ENCODE assay signal across 34 cellular contexts in genomic region chr9:15882328-15882727, GRCh38.
"Had no signal": no experiment of that assay in that cellular context is flagged by ENCODE, and none has a peak within 500 bp of the region (broad histone marks: within the 10 kb centered on the region; RNA-seq: fewer than 3 reads in every experiment).

No MANE protein-coding gene starts in this region.

- H3K4me1 Mint-ChIP-seq: activated B cell treated with CpG ODN at 0.5 μM for 24 hours; activated CD4-positive, alpha-beta T cell treated with anti-CD3 and anti-CD28 coated beads for 36 hours; activated naive CD8-positive, alpha-beta T cell treated with anti-CD3 and anti-CD28 coated beads for 36 hours; activated T-helper 17 cell treated with anti-CD3 and anti-CD28 coated beads, Interleukin-2, amount 50 U/mL, for 72 hours had no signal

- H3K27me3 ChIP-seq: adrenal gland, ascending aorta had no signal

- H3K4me1 ChIP-seq: adrenal gland, ascending aorta had no signal

- H3K36me3 Mint-ChIP-seq: activated CD4-positive, alpha-beta memory T cell treated with anti-CD3 and anti-CD28 coated beads for 36 hours; activated naive CD4-positive, alpha-beta T cell treated with anti-CD3 and anti-CD28 coated beads, Interleukin-2, amount 50 U/mL, for 72 hours had no signal

- H3K36me3 ChIP-seq: adrenal gland, ascending aorta had no signal

- H3K27ac Mint-ChIP-seq: activated B cell treated with CpG ODN at 0.5 μM for 24 hours; activated CD4-positive, alpha-beta memory T cell treated with anti-CD3 and anti-CD28 coated beads for 36 hours; activated CD4-positive, alpha-beta T cell treated with anti-CD3 and anti-CD28 coated beads for 36 hours; activated CD8-positive, alpha-beta T cell treated with anti-CD3 and anti-CD28 coated beads for 36 hours; activated naive CD4-positive, alpha-beta T cell treated with anti-CD3 and anti-CD28 coated beads for 36 hours; activated naive CD4-positive, alpha-beta T cell treated with anti-CD3 and anti-CD28 coated beads, Interleukin-2, amount 50 U/mL, for 72 hours; activated naive CD8-positive, alpha-beta T cell treated with anti-CD3 and anti-CD28 coated beads for 36 hours; activated T-cell treated with anti-CD3 and anti-CD28 coated beads, Interleukin-2, amount 50 U/mL, for 72 hours; activated T-helper 1 cell treated with anti-CD3 and anti-CD28 coated beads, Interleukin-12 subunit alpha, Interleukin-12 subunit beta, Interleukin-2, Interleukin-4 antibody, amounts not matched to agents 30 ng/mL and 10 ng/mL and 1 ng/mL, durations not matched to agents 14 hours and 24 hours and 36 hours; activated T-helper 17 cell treated with anti-CD3 and anti-CD28 coated beads, Interleukin-2, amount 50 U/mL, for 72 hours; brain; T-helper 1 cell treated with Interleukin-12 subunit alpha and Interleukin-12 subunit beta and Interleukin-4 antibody, amounts not matched to agents 30 μg/mL and 1 μg/mL, for 36 hours; T-helper 2 cell treated with Interferon-gamma antibody and Interleukin-4, amounts not matched to agents 5 μg/mL and 100 μg/mL, for 36 hours had no signal

- H3K9me3 ChIP-seq: adrenal gland, ascending aorta had no signal

- H3K4me3 ChIP-seq: adrenal gland, ascending aorta had no signal

- H3K27ac ChIP-seq: adrenal gland, ascending aorta, VCaP had no signal

- ATAC-seq: activated CD4-positive, alpha-beta T cell treated with anti-CD3 and anti-CD28 coated beads for 36 hours; activated CD8-positive, alpha-beta T cell treated with anti-CD3 and anti-CD28 coated beads for 36 hours; activated naive CD4-positive, alpha-beta T cell treated with anti-CD3 and anti-CD28 coated beads, Interleukin-2, amount 50 U/mL, for 72 hours; activated T-cell treated with anti-CD3 and anti-CD28 coated beads, Interleukin-2, amount 50 U/mL, for 4 hours; activated T-cell treated with anti-CD3 and anti-CD28 coated beads, Interleukin-2, amount 50 U/mL, for 72 hours; activated T-helper 17 cell treated with anti-CD3 and anti-CD28 coated beads, Interleukin-2, amount 50 U/mL, for 72 hours had no signal

- H3K27me3 Mint-ChIP-seq: activated B cell treated with CpG ODN at 0.5 μM for 24 hours; activated CD4-positive, alpha-beta memory T cell treated with anti-CD3 and anti-CD28 coated beads for 36 hours; activated CD4-positive, alpha-beta T cell treated with anti-CD3 and anti-CD28 coated beads for 36 hours; activated CD8-positive, alpha-beta T cell treated with anti-CD3 and anti-CD28 coated beads for 36 hours; activated naive CD8-positive, alpha-beta T cell treated with anti-CD3 and anti-CD28 coated beads for 36 hours; activated T-helper 17 cell treated with anti-CD3 and anti-CD28 coated beads, Interleukin-2, amount 50 U/mL, for 72 hours; brain had no signal

- DNase-seq: activated B cell treated with CpG ODN at 0.5 μM for 24 hours; activated CD4-positive, alpha-beta memory T cell treated with anti-CD3 and anti-CD28 coated beads for 36 hours; activated CD4-positive, alpha-beta T cell treated with anti-CD3 and anti-CD28 coated beads for 36 hours; activated CD4-positive, alpha-beta T cell treated with anti-CD3 and anti-CD28 coated beads for 48 hours; activated CD4-positive, alpha-beta T cell treated with anti-CD3 and anti-CD28 coated beads, Interleukin-2, amount 50 U/mL, for 1 hour; activated CD4-positive, alpha-beta T cell treated with anti-CD3 and anti-CD28 coated beads, Interleukin-2, amount 50 U/mL, for 4 hours; activated CD4-positive, CD25-positive, alpha-beta regulatory T cell treated with anti-CD3 and anti-CD28 coated beads, Interleukin-2, amount 50 U/mL, for 72 hours; activated CD8-positive, alpha-beta memory T cell treated with anti-CD3 and anti-CD28 coated beads, Interleukin-2, amount 50 U/mL, for 4 hours; activated CD8-positive, alpha-beta T cell treated with anti-CD3 and anti-CD28 coated beads for 36 hours; activated effector memory CD4-positive, alpha-beta T cell treated with anti-CD3 and anti-CD28 coated beads, Interleukin-2, amount 50 U/mL, for 16 hours; activated gamma-delta T cell treated with Interleukin-2 at 50 U/mL for 16 hours; activated naive CD4-positive, alpha-beta T cell; activated naive CD4-positive, alpha-beta T cell treated with anti-CD3 and anti-CD28 coated beads for 36 hours; activated naive CD4-positive, alpha-beta T cell treated with anti-CD3 and anti-CD28 coated beads, Interleukin-2, amount 50 U/mL, for 16 hours; activated naive CD8-positive, alpha-beta T cell treated with anti-CD3 and anti-CD28 coated beads for 36 hours; activated T-cell treated with anti-CD3 and anti-CD28 coated beads for 4 hours; activated T-cell treated with anti-CD3 and anti-CD28 coated beads, Interleukin-2, amount 50 U/mL, for 1 hour; activated T-cell treated with anti-CD3 and anti-CD28 coated beads, Interleukin-2, amount 50 U/mL, for 4 hours; activated T-cell treated with anti-CD3 and anti-CD28 coated beads, Interleukin-2, amount 50 U/mL, for 72 hours; adrenal gland; amygdala; anterior cingulate cortex; central memory CD4-positive, alpha-beta T cell; T-helper 1 cell; T-helper 2 cell; T-helper 9 cell had no signal

- H3K9me3 Mint-ChIP-seq: activated B cell treated with CpG ODN at 0.5 μM for 24 hours; activated CD4-positive, alpha-beta memory T cell treated with anti-CD3 and anti-CD28 coated beads for 36 hours; activated CD8-positive, alpha-beta T cell treated with anti-CD3 and anti-CD28 coated beads for 36 hours; activated naive CD4-positive, alpha-beta T cell treated with anti-CD3 and anti-CD28 coated beads for 36 hours; activated naive CD4-positive, alpha-beta T cell treated with anti-CD3 and anti-CD28 coated beads, Interleukin-2, amount 50 U/mL, for 72 hours; activated naive CD8-positive, alpha-beta T cell treated with anti-CD3 and anti-CD28 coated beads for 36 hours; activated T-cell treated with anti-CD3 and anti-CD28 coated beads, Interleukin-2, amount 50 U/mL, for 4 hours; activated T-helper 1 cell treated with anti-CD3 and anti-CD28 coated beads, Interleukin-12 subunit alpha, Interleukin-12 subunit beta, Interleukin-2, Interleukin-4 antibody, amounts not matched to agents 30 ng/mL and 10 ng/mL and 1 ng/mL, durations not matched to agents 14 hours and 24 hours and 36 hours; activated T-helper 17 cell treated with anti-CD3 and anti-CD28 coated beads, Interleukin-2, amount 50 U/mL, for 72 hours; T-helper 1 cell treated with Interleukin-12 subunit alpha and Interleukin-12 subunit beta and Interleukin-4 antibody, amounts not matched to agents 30 μg/mL and 1 μg/mL, for 36 hours; T-helper 2 cell treated with Interferon-gamma antibody and Interleukin-4, amounts not matched to agents 5 μg/mL and 100 μg/mL, for 36 hours had no signal

- H3K4me3 Mint-ChIP-seq: activated B cell treated with CpG ODN at 0.5 μM for 24 hours; activated CD4-positive, alpha-beta memory T cell treated with anti-CD3 and anti-CD28 coated beads for 36 hours; activated CD4-positive, alpha-beta T cell treated with anti-CD3 and anti-CD28 coated beads for 36 hours; activated CD8-positive, alpha-beta T cell treated with anti-CD3 and anti-CD28 coated beads for 36 hours; activated naive CD4-positive, alpha-beta T cell treated with anti-CD3 and anti-CD28 coated beads for 36 hours; activated naive CD8-positive, alpha-beta T cell treated with anti-CD3 and anti-CD28 coated beads for 36 hours; activated T-cell treated with anti-CD3 and anti-CD28 coated beads, Interleukin-2, amount 50 U/mL, for 4 hours; activated T-cell treated with anti-CD3 and anti-CD28 coated beads, Interleukin-2, amount 50 U/mL, for 72 hours; activated T-helper 1 cell treated with anti-CD3 and anti-CD28 coated beads, Interleukin-12 subunit alpha, Interleukin-12 subunit beta, Interleukin-2, Interleukin-4 antibody, amounts not matched to agents 30 ng/mL and 10 ng/mL and 1 ng/mL, durations not matched to agents 14 hours and 24 hours and 36 hours; activated T-helper 17 cell treated with anti-CD3 and anti-CD28 coated beads, Interleukin-2, amount 50 U/mL, for 72 hours; brain; T-helper 1 cell treated with Interleukin-12 subunit alpha and Interleukin-12 subunit beta and Interleukin-4 antibody, amounts not matched to agents 30 μg/mL and 1 μg/mL, for 36 hours; T-helper 2 cell treated with Interferon-gamma antibody and Interleukin-4, amounts not matched to agents 5 μg/mL and 100 μg/mL, for 36 hours had no signal
